In the genomic region with DNA sequence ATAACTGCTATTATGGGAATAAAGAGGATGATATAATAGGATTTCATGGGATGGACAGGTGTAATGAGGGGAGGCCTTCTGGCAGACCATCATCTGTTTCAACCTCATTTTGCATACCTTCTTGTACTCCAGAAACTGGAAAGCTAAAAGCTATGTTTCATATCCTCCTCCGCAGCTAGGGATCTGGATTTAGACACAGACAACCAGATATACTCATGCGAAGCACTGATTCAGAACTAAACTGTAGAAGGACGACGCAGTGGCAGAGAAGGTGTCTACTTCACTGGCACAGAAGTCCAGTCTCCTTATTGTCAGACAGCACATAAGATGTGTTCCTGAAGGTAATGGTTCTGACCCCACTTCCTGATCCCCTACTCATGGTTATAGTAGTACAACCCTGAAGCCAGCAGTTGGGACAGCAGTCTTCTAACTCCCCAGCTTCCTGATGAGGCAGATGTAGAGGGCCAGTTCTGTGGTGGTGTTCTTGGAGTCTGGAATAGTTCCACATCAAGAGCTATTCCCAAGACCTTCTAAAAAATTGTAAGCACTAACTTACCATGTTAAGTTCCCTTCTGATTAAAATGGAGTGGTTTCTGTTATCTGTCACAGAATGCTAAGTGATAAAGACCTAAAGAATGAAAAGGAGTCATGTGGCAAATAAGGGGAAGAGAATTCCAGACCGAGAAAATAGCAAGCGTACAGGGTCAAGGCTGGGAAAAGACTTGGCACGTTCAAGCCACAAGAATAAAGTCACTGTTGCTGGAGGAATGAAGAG, we compare ENCODE assay signal across 10 cellular contexts.
DNase-seq lines count a peak whose midpoint lies in the region; ATAC-seq, FAIRE-seq and TF ChIP-seq lines count a peak whose summit lies in the region.
"Had no signal": no experiment of that assay in that cellular context is flagged by ENCODE, and none has a peak within 500 bp of the region (broad histone marks: within the 10 kb centered on the region; RNA-seq: fewer than 3 reads in every experiment).

No MANE protein-coding gene starts in this region.

- no peaks in the 10 kb centered on the region for H3K9me3 Mint-ChIP-seq in HFFc6
- H3K9me3 Mint-ChIP-seq: nephron had no signal

- no peak for DNase-seq in HFFc6
- peak; percentile 11 for DNase-seq in KBM-7
- DNase-seq in Kasumi-1 (lab: John Stamatoyannopoulos, UW) = no peak
- DNase-seq in hippocampal formation (lab: John Stamatoyannopoulos, UW) = no peak
- DNase-seq in small intestine = no peak
- no peak for DNase-seq in left colon
- DNase-seq: NCI-H446 had no signal

- peak overlapping the region; percentile 5; the same call in 1 of the 2 replicates for H3K4me3 Mint-ChIP-seq in HFFc6
- H3K4me3 Mint-ChIP-seq: nephron had no signal

- H3K27me3 ChIP-seq in iPS-18a (ENCODE audit: control insufficient read depth, insufficient read depth, low read length) = no peaks in the 10 kb centered on the region
- no peaks in the 10 kb centered on the region for H3K27me3 ChIP-seq in small intestine (ENCODE audit: control insufficient read depth in 2 of 2, insufficient read depth in 2 of 2, low read length in 2 of 2)

- no peaks in the 10 kb centered on the region; the same call in none of the 2 replicates for H3K27me3 Mint-ChIP-seq in HFFc6 (ENCODE audit: insufficient read depth)

- H3K36me3 Mint-ChIP-seq in HFFc6 (ENCODE audit: low read depth) = no peaks in the 10 kb centered on the region

- H3K27ac Mint-ChIP-seq in HFFc6 = peak overlapping the region; percentile 8; the same call in 1 of the 2 replicates
- H3K27ac Mint-ChIP-seq: nephron had no signal

- H3K4me1 ChIP-seq in iPS-18a (ENCODE audit: control insufficient read depth, low read depth, low read length) = peaks cover 33% of the 10 kb centered on the region
- no peaks in the 10 kb centered on the region for H3K4me1 ChIP-seq in small intestine (ENCODE audit: control insufficient read depth in 2 of 2, insufficient read depth in 1 of 2, low read depth in 1 of 2, low read length in 1 of 2)

- ATAC-seq in GM18858 (IDR thresholded peaks at IDR 0.05; ENCODE audit: unreplicated experiment) = peak; percentile 61
- ATAC-seq in left colon = no peak

- 77 to 84% (median 84%) methylated on average over 7 of the region's 7 CpGs for WGBS in small intestine, 3 donors

- no peak overlapping the region for H3K9ac ChIP-seq in iPS-18a (ENCODE audit: low read length)

- no peak for TF ChIP-seq CTCF in HFFc6 (IDR thresholded peaks at IDR 0.05)

- no peaks in the 10 kb centered on the region for H3K36me3 ChIP-seq in iPS-18a (ENCODE audit: control insufficient read depth, low read depth, low read length)
- H3K36me3 ChIP-seq in small intestine (ENCODE audit: control insufficient read depth in 2 of 2, insufficient read depth in 2 of 2, low read length in 2 of 2) = no peaks in the 10 kb centered on the region

- H3K4me3 ChIP-seq in iPS-18a (ENCODE audit: low read length) (no peak overlapping the region), small intestine (ENCODE audit: low read depth in 1 of 2, low read length in 2 of 2) (no peak overlapping the region)

- intact Hi-C loops in left colon (cut with DNase I, micrococcal nuclease) = no loop called here

- FAIRE-seq in small intestine (lab: Jason Lieb, UNC) = no peak

- in situ Hi-C loops in KBM-7 (cut with MboI; ENCODE audit: low pct_unique_long_range_greater_than_20kb, low sequenced_read_pairs) = no loop called here

- peak overlapping the region; percentile 74 for H3K27ac ChIP-seq in iPS-18a (ENCODE audit: low read length)
- no peak overlapping the region for H3K27ac ChIP-seq in small intestine (ENCODE audit: low read depth in 1 of 2, low read length in 1 of 2)

- H3K9me3 ChIP-seq in iPS-18a (ENCODE audit: control insufficient read depth, low read depth, low read length) (no peaks in the 10 kb centered on the region), small intestine (ENCODE audit: control insufficient read depth, low read depth) (no peaks in the 10 kb centered on the region)

- H3K4me1 Mint-ChIP-seq in HFFc6 (ENCODE audit: low read depth) = peaks cover 29% of the 10 kb centered on the region
